ENCODE assay signal across 8 cellular contexts in the genomic region with DNA sequence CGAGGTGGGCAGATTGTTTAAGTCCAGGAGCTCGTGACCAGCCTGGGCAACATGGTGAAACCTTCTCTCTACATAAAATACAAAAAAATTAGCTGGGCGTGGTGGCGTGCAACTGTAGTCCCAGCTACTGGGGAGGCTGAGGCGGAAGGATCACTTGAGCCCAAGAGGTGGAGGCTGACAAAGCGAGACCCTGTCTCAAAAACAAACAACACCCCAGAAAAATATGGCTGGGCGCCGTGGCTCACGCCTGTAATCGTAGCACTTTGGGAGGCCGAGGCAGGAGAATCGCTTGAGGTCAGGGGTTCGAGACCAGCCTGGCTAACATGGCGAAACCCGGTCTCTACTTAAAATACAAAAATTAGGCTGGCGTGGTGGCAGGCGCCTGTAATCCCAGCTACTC. TPM values are rescaled to one million over a fixed set of nuclear protein-coding genes. Genes with fewer than 3 reads are reported as not detected.
DNase-seq lines count a peak whose midpoint lies in the region; ATAC-seq and TF ChIP-seq lines count a peak whose summit lies in the region.

No MANE protein-coding gene starts in this region.

- peaks cover 11% of the 10 kb centered on the region for H3K79me2 ChIP-seq in neural progenitor cell (ENCODE audit: low read depth)

- peaks cover 10% of the 10 kb centered on the region for H3K27me3 Mint-ChIP-seq in CD4-positive, CD25-positive, alpha-beta regulatory T cell
- H3K27me3 Mint-ChIP-seq in neural progenitor cell (ENCODE audit: insufficient read depth, low read depth), result peaks cover 11% of the 10 kb centered on the region

- no peaks in the 10 kb centered on the region for H3K9me3 Mint-ChIP-seq in CD4-positive, CD25-positive, alpha-beta regulatory T cell
- H3K9me3 Mint-ChIP-seq in neural progenitor cell, result peaks cover 8% of the 10 kb centered on the region

- peaks cover 44% of the 10 kb centered on the region for H3K4me1 ChIP-seq in CD4-positive, CD25-positive, alpha-beta regulatory T cell (ENCODE audit: control insufficient read depth, insufficient read depth, low read length, poor library complexity, severe bottlenecking)
- H3K4me1 ChIP-seq in colonic mucosa (peaks cover 6% of the 10 kb centered on the region), neural progenitor cell (peaks cover 12% of the 10 kb centered on the region), vagina (peaks cover 25% of the 10 kb centered on the region)

- H3K27me3 ChIP-seq in CD4-positive, CD25-positive, alpha-beta regulatory T cell (ENCODE audit: control insufficient read depth, insufficient read depth, low read length), result no peaks in the 10 kb centered on the region
- no peaks in the 10 kb centered on the region for H3K27me3 ChIP-seq in colonic mucosa
- H3K27me3 ChIP-seq in neural progenitor cell, result no peaks in the 10 kb centered on the region
- no peaks in the 10 kb centered on the region for H3K27me3 ChIP-seq in vagina

- H3K27ac Mint-ChIP-seq in CD4-positive, CD25-positive, alpha-beta regulatory T cell, result peak overlapping the region; percentile 95 to 96 (median 96)
- H3K27ac Mint-ChIP-seq in neural progenitor cell, result no peak overlapping the region

- H3K9me3 ChIP-seq in CD4-positive, CD25-positive, alpha-beta regulatory T cell (ENCODE audit: control insufficient read depth in 2 of 2, low read length in 2 of 2), result no peaks in the 10 kb centered on the region
- H3K9me3 ChIP-seq in colonic mucosa (no peaks in the 10 kb centered on the region), neural progenitor cell (ENCODE audit: low read depth) (no peaks in the 10 kb centered on the region), vagina (no peaks in the 10 kb centered on the region)

- peak overlapping the region in 1 of 2 donors; percentile 85 for H3K9ac ChIP-seq in colonic mucosa (ENCODE audit: low read depth in 2 of 2, low read length in 2 of 2)
- H3K9ac ChIP-seq in neural progenitor cell, result no peak overlapping the region

- H3K4me3 ChIP-seq in CD4-positive, CD25-positive, alpha-beta regulatory T cell (ENCODE audit: low read depth, low read length), result peak overlapping the region; percentile 70
- H3K4me3 ChIP-seq in LNCaP clone FGC (ENCODE audit: low read depth, low read length) (peak overlapping the region; percentile 65), colonic mucosa (no peak overlapping the region), neural progenitor cell (peak overlapping the region; percentile 98), vagina (peak overlapping the region in 1 of 2 donors; percentile 96)

- H3K27ac ChIP-seq in CD4-positive, CD25-positive, alpha-beta regulatory T cell (ENCODE audit: insufficient read depth, low read length, poor library complexity, severe bottlenecking), result peak overlapping the region; percentile 95
- peak overlapping the region; percentile 94 for H3K27ac ChIP-seq in colonic mucosa
- no peak overlapping the region for H3K27ac ChIP-seq in neural progenitor cell
- no peak overlapping the region for H3K27ac ChIP-seq in vagina

- peak overlapping the region; percentile 94 to 96 (median 95) for H3K4me3 Mint-ChIP-seq in CD4-positive, CD25-positive, alpha-beta regulatory T cell
- peak overlapping the region; percentile 95 for H3K4me3 Mint-ChIP-seq in neural progenitor cell

- H4K20me1 ChIP-seq in neural progenitor cell (ENCODE audit: low read depth), result peaks cover 10% of the 10 kb centered on the region

- no peak for DNase-seq in CD4-positive, CD25-positive, alpha-beta regulatory T cell
- DNase-seq in LNCaP clone FGC (ENCODE audit: low read depth) (no peak), colonic mucosa (no peak), neural progenitor cell (ENCODE audit: low spot score) (no peak), NCI-H524 (lab: John Stamatoyannopoulos, UW) (no peak), vagina (ENCODE audit: extremely low spot score in 2 of 2) (no peak)

- H2AFZ ChIP-seq in neural progenitor cell (replicated peaks), result no peak overlapping the region

- H3K36me3 ChIP-seq in CD4-positive, CD25-positive, alpha-beta regulatory T cell (ENCODE audit: control insufficient read depth, insufficient read depth, low read length), result no peaks in the 10 kb centered on the region
- H3K36me3 ChIP-seq in colonic mucosa (no peaks in the 10 kb centered on the region), neural progenitor cell (no peaks in the 10 kb centered on the region), vagina (no peaks in the 10 kb centered on the region)

- no peak for TF ChIP-seq POLR2A in vagina (IDR thresholded peaks at IDR 0.05)

- TF ChIP-seq CTCF in LNCaP clone FGC (IDR thresholded peaks at IDR 0.05; ENCODE audit: control insufficient read depth, extremely low read depth, insufficient read depth) (no peak), colonic mucosa (IDR thresholded peaks at IDR 0.05) (no peak), neural progenitor cell (IDR thresholded peaks at IDR 0.05) (no peak), vagina (IDR thresholded peaks at IDR 0.05) (no peak)

- peaks cover 33% of the 10 kb centered on the region for H3F3A ChIP-seq in neural progenitor cell (ENCODE audit: low read depth)

- H3K4me2 ChIP-seq in neural progenitor cell, result peak overlapping the region; percentile 94

- peaks cover 0 to 51% (median 26%) of the 10 kb centered on the region in 4 donors for H3K4me1 Mint-ChIP-seq in CD4-positive, CD25-positive, alpha-beta regulatory T cell
- H3K4me1 Mint-ChIP-seq in neural progenitor cell, result peaks cover 35% of the 10 kb centered on the region

- intact Hi-C loops in colonic mucosa (cut with DNase I) (no loop called here), vagina (cut with DNase I) (loop anchor here (5.0 kb wide), 1 partner anchor 206 kb away; a partner anchor contains a TSS)

- no peak for ATAC-seq in CD4-positive, CD25-positive, alpha-beta regulatory T cell (ENCODE audit: low read depth in 2 of 2)
- ATAC-seq in HG03457 (IDR thresholded peaks at IDR 0.05; ENCODE audit: unreplicated experiment) (no peak), HG03097 (IDR thresholded peaks at IDR 0.05; ENCODE audit: low FRiP score, unreplicated experiment) (no peak)

- peaks cover 9% of the 10 kb centered on the region for H3K36me3 Mint-ChIP-seq in CD4-positive, CD25-positive, alpha-beta regulatory T cell
- H3K36me3 Mint-ChIP-seq in neural progenitor cell, result peaks cover 11% of the 10 kb centered on the region

RNA-seq across cellular contexts. Expression of a gene that starts 3.4 kb away (rescaled TPM):
- total RNA-seq in CD4-positive, CD25-positive, alpha-beta regulatory T cell, result 503 TPM
- polyA plus RNA-seq in CD4-positive, CD25-positive, alpha-beta regulatory T cell, result 10 to 100 TPM; 66.3 to 93.6 (median 85.5) TPM
- total RNA-seq in colonic mucosa (100 to 1,000 TPM; 305 to 418 TPM), neural progenitor cell (ENCODE audit: low replicate concordance) (436 and 583 TPM in 2 replicates), vagina (190 TPM)

RNA-seq across cellular contexts. Expression of a gene that starts 21.6 kb away (rescaled TPM):
- total RNA-seq in CD4-positive, CD25-positive, alpha-beta regulatory T cell, result 95.2 TPM
- polyA plus RNA-seq in CD4-positive, CD25-positive, alpha-beta regulatory T cell, result 100 to 1,000 TPM; 248 to 308 (median 277) TPM
- total RNA-seq in colonic mucosa, result 100 to 1,000 TPM; 264 to 335 TPM
- total RNA-seq in neural progenitor cell (ENCODE audit: low replicate concordance), result 52.2 and 92.9 TPM in 2 replicates
- 158 TPM for total RNA-seq in vagina

RNA-seq across cellular contexts. Expression of a gene that starts 24.9 kb away (rescaled TPM):
- 48.9 TPM for total RNA-seq in CD4-positive, CD25-positive, alpha-beta regulatory T cell
- 10 to 100 TPM; 30.1 to 39.7 (median 36.5) TPM for polyA plus RNA-seq in CD4-positive, CD25-positive, alpha-beta regulatory T cell
- total RNA-seq in colonic mucosa (1 to 10 TPM; 3.6 to 5.1 TPM), neural progenitor cell (ENCODE audit: low replicate concordance) (4.7 and 5.4 TPM in 2 replicates), vagina (7.4 TPM)

RNA-seq across cellular contexts. Expression of a gene that starts 40.5 kb away (rescaled TPM):
- total RNA-seq in CD4-positive, CD25-positive, alpha-beta regulatory T cell, result 2.1 TPM
- under 1 TPM in 1 of 4 donors, not detected in 3; 0.10 TPM for polyA plus RNA-seq in CD4-positive, CD25-positive, alpha-beta regulatory T cell
- total RNA-seq in colonic mucosa, result 1,000 to 10,000 TPM; 6,357 to 8,309 TPM
- 0.31 TPM in 1 of 2 replicates, not detected in the other for total RNA-seq in neural progenitor cell (ENCODE audit: low replicate concordance)
- total RNA-seq in vagina, result not detected

RNA-seq across cellular contexts. Expression of a gene that starts 46.2 kb away (rescaled TPM):
- 78.4 TPM for total RNA-seq in CD4-positive, CD25-positive, alpha-beta regulatory T cell
- polyA plus RNA-seq in CD4-positive, CD25-positive, alpha-beta regulatory T cell, result 10 to 100 TPM; 33.8 to 52.0 (median 44.3) TPM
- total RNA-seq in colonic mucosa (10 to 100 TPM; 28.0 to 32.9 TPM), neural progenitor cell (ENCODE audit: low replicate concordance) (10.9 and 15.2 TPM in 2 replicates), vagina (51.6 TPM)

Comparison
In these comparisons a context has a peak if more than half of its experiments do, and no peak if none do; other contexts are left out.
1. H3K27ac ChIP-seq: peak in CD4-positive, CD25-positive, alpha-beta regulatory T cell (single experiment) and colonic mucosa (single experiment); none in neural progenitor cell (single experiment) and vagina (single experiment).